Comparison of ENCODE assay signal across 11 cellular contexts in the genomic region with DNA sequence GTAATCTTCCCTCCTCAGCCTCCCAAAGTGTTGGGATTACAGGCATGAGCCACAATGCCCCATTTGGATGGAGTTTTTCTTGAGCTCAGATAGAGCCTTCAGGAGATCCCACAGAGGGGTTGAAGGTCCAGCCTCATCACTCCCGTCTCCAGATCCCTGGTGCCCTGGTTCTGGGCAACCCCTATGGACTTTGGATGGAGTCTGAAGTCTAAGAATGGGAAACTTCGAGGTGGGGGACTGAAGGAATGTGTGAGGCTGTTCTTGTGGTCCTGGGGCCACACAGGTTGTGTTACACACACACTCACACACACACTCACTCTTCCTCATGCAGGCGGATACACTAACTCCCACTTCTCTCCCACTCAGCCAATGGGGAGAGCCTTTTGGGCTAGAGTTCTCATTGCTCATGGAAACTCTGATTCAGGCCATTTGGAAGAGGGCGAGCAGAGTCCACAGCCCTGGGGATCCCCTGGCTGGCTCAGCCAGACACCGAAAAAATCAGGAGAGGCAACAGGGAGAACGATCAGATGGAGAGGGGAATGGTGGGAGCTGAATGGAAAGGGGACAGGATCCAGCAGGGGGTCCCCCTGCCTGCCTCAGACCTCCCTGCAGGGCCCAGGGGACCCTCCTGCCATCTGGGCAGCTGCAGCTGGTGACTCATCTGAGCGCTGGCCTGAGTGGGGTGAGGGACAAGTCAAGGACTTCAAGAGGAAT. TPM values are rescaled to one million over a fixed set of nuclear protein-coding genes. Genes with fewer than 3 reads are reported as not detected.
DNase-seq lines count a peak whose midpoint lies in the region; ATAC-seq and TF ChIP-seq lines count a peak whose summit lies in the region.
"Had no signal": no experiment of that assay in that cellular context is flagged by ENCODE, and none has a peak within 500 bp of the region (broad histone marks: within the 10 kb centered on the region; RNA-seq: fewer than 3 reads in every experiment).

No MANE protein-coding gene starts in this region.

- H3K9me3 ChIP-seq in stomach = no peaks in the 10 kb centered on the region

- H3K27me3 Mint-ChIP-seq in activated CD4-positive, alpha-beta T cell treated with anti-CD3 and anti-CD28 coated beads for 36 hours = peaks cover 3% of the 10 kb centered on the region

- peak overlapping the region in 1 of 4 donors; percentile 16 for H3K4me3 ChIP-seq in stomach

- H3K36me3 Mint-ChIP-seq in activated CD4-positive, alpha-beta T cell treated with anti-CD3 and anti-CD28 coated beads for 36 hours (ENCODE audit: low read depth) = peaks cover 17% of the 10 kb centered on the region

- no peaks in the 10 kb centered on the region for H3K9me3 Mint-ChIP-seq in activated CD4-positive, alpha-beta T cell treated with anti-CD3 and anti-CD28 coated beads for 36 hours (ENCODE audit: low read depth)
- H3K9me3 Mint-ChIP-seq: dendritic cell treated with granulocyte-macrophage colony-stimulating factor and Interleukin-4, amounts not matched to agents 40 ng/mL and 50 ng/mL, for 4 days had no signal

- intact Hi-C loops in activated CD4-positive, alpha-beta T cell treated with anti-CD3 and anti-CD28 coated beads for 36 hours (cut with DNase I, micrococcal nuclease) = no loop called here
- intact Hi-C loops in stomach (cut with DNase I; ENCODE audit: low total_unique reads) = no loop called here

- no peak overlapping the region for H3K27ac Mint-ChIP-seq in activated CD4-positive, alpha-beta T cell treated with anti-CD3 and anti-CD28 coated beads for 36 hours
- H3K27ac Mint-ChIP-seq: dendritic cell treated with granulocyte-macrophage colony-stimulating factor and Interleukin-4, amounts not matched to agents 40 ng/mL and 50 ng/mL, for 4 days had no signal

- no peak overlapping the region for H3K4me3 Mint-ChIP-seq in activated CD4-positive, alpha-beta T cell treated with anti-CD3 and anti-CD28 coated beads for 36 hours
- H3K4me3 Mint-ChIP-seq: dendritic cell treated with granulocyte-macrophage colony-stimulating factor and Interleukin-4, amounts not matched to agents 40 ng/mL and 50 ng/mL, for 4 days had no signal

- CTCF ChIA-PET in activated CD4-positive, alpha-beta T cell treated with anti-CD3 and anti-CD28 coated beads for 36 hours (lab: Charles Lee) = interaction anchor here (0.6 to 2.3 kb wide), 7 partner anchors 11 to 124 kb away, joined by 3 to 5 read pairs (median 3); no protein-coding TSS in a partner anchor

- H3K36me3 ChIP-seq in stomach = peaks cover 18 to 50% (median 47%) of the 10 kb centered on the region in 4 donors

- H3K27ac ChIP-seq in stomach = peak overlapping the region; percentile 3 to 93 (median 92)

- TF ChIP-seq EP300 in stomach (IDR thresholded peaks at IDR 0.05) = no peak

- ATAC-seq in activated CD4-positive, alpha-beta T cell treated with anti-CD3 and anti-CD28 coated beads for 36 hours = peak; percentile 66
- ATAC-seq in GM19035 (IDR thresholded peaks at IDR 0.05; ENCODE audit: unreplicated experiment) = no peak

- no peaks in the 10 kb centered on the region for H3K27me3 ChIP-seq in stomach

- no peak for TF ChIP-seq POLR2A in stomach (IDR thresholded peaks at IDR 0.05)

- POLR2A ChIA-PET in activated CD4-positive, alpha-beta T cell treated with anti-CD3 and anti-CD28 coated beads for 36 hours (lab: Charles Lee) = no interaction called here

- DNase-seq in activated CD4-positive, alpha-beta T cell treated with anti-CD3 and anti-CD28 coated beads for 36 hours = peak; percentile 54
- no peak for DNase-seq in activated CD4-positive, alpha-beta T cell treated with anti-CD3 and anti-CD28 coated beads for 1 hour
- peak; percentile 93 for DNase-seq in amniotic epithelial cell (ENCODE audit: low read depth)
- DNase-seq in iris pigment epithelial cell (ENCODE audit: low read depth) = peak; percentile 95
- no peak for DNase-seq in stomach
- no peak for DNase-seq in C1 segment of cervical spinal cord (lab: John Stamatoyannopoulos, UW)
- DNase-seq in NCI-H1105 treated with DMSO at 0.1 percent for 48 hours (lab: John Stamatoyannopoulos, UW) = no peak
- DNase-seq: AML-193, NCI-H1417 had no signal

- 43 to 70% (median 63%) methylated on average over 7 of the region's 7 CpGs for WGBS in stomach, 5 donors

- peaks cover 58 to 96% (median 76%) of the 10 kb centered on the region in 4 donors for H3K4me1 ChIP-seq in stomach

- peaks cover 24% of the 10 kb centered on the region for H3K4me1 Mint-ChIP-seq in activated CD4-positive, alpha-beta T cell treated with anti-CD3 and anti-CD28 coated beads for 36 hours

- no peak for TF ChIP-seq CTCF in stomach (IDR thresholded peaks at IDR 0.05)

RNA-seq across cellular contexts. Expression of a gene that starts 9.0 kb away (rescaled TPM):
- total RNA-seq in activated CD4-positive, alpha-beta T cell treated with anti-CD3 and anti-CD28 coated beads for 36 hours = 10 to 100 TPM; 40.2 to 45.6 TPM
- total RNA-seq in stomach = 100 to 1,000 TPM in 4 of 5 donors, 10 to 100 TPM in 1; 71.2 to 658 (median 186) TPM
- 100 to 1,000 TPM in 2 of 3 donors, 10 to 100 TPM in 1; 77.3 to 175 (median 138) TPM for polyA plus RNA-seq in stomach

RNA-seq across cellular contexts. Expression of a gene that starts 34.5 kb away (rescaled TPM):
- 100 to 1,000 TPM; 245 to 322 TPM for total RNA-seq in activated CD4-positive, alpha-beta T cell treated with anti-CD3 and anti-CD28 coated beads for 36 hours
- total RNA-seq in stomach = 100 to 1,000 TPM in 1 of 5 donors, 10 to 100 TPM in 2, 1 to 10 TPM in 2; 8.0 to 129 (median 17.2) TPM
- polyA plus RNA-seq in stomach = 10 to 100 TPM in 1 of 3 donors, 1 to 10 TPM in 2; 1.2 to 27.3 (median 9.1) TPM

RNA-seq across cellular contexts. Expression of a gene that starts 49.2 kb away (rescaled TPM):
- 10 to 100 TPM; 10.8 to 12.8 TPM for total RNA-seq in activated CD4-positive, alpha-beta T cell treated with anti-CD3 and anti-CD28 coated beads for 36 hours
- 1 to 10 TPM in 1 of 5 donors, under 1 TPM in 3, not detected in 1; 0.18 to 3.5 (median 0.59) TPM for total RNA-seq in stomach
- polyA plus RNA-seq in stomach = 10 to 100 TPM in 1 of 3 donors, under 1 TPM in 1, not detected in 1; 0.62 to 23.2 TPM

Comparison
In these comparisons a context has a peak if more than half of its experiments do, and no peak if none do; other contexts are left out.
1. DNase-seq: peak in activated CD4-positive, alpha-beta T cell treated with anti-CD3 and anti-CD28 coated beads for 36 hours (single experiment), amniotic epithelial cell (single experiment) and iris pigment epithelial cell (single experiment); none in activated CD4-positive, alpha-beta T cell treated with anti-CD3 and anti-CD28 coated beads for 1 hour (single experiment), stomach (single experiment), C1 segment of cervical spinal cord (0 of 14) and NCI-H1105 treated with DMSO at 0.1 percent for 48 hours (single experiment).